8 cellular contexts compared by ENCODE assay signal in the genomic region with DNA sequence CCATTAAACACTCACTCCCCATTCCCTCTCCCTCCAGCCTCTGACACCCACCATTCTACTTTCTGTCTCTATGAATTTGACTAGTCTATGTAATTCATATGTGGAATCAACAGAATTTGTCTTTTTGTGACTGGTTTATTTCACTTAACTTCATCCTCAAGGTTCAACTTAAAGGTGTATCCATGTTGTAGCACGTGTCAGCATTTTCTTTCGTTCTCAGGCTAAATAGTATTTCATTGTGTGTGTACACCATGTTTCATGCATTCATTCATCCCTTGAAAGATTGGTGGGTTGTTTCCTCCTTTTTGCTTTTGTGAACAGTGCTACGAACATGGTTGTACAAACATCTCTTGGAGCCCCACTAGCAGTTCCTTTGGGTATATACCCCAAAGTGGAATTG. TPM values are rescaled to one million over a fixed set of nuclear protein-coding genes. Genes with fewer than 3 reads are reported as not detected.
"Had no signal": no experiment of that assay in that cellular context is flagged by ENCODE, and none has a peak within 500 bp of the region (broad histone marks: within the 10 kb centered on the region; RNA-seq: fewer than 3 reads in every experiment).

No MANE protein-coding gene starts in this region.

- DNase-seq: Karpas-422, KBM-7, KG1 had no signal

- H3K4me2 ChIP-seq: KMS-11 had no signal

- H3K9ac ChIP-seq: KMS-11 had no signal

- H3K27ac ChIP-seq: HL-60, KMS-11 had no signal

- FAIRE-seq: HTR-8/SVneo had no signal

- H3K4me1 Mint-ChIP-seq: IgD-negative memory B cell had no signal

- H3K27ac Mint-ChIP-seq: IgD-negative memory B cell had no signal

- H3K4me3 Mint-ChIP-seq: IgD-negative memory B cell had no signal

RNA-seq across cellular contexts. Expression of gene ATP2C2, which starts 36.0 kb away (rescaled TPM):
- total RNA-seq: HT1080 had no signal
- polyA plus RNA-seq: IgD-negative memory B cell had no signal
